Comparison of ENCODE assay signal across 35 cellular contexts in the genomic region with DNA sequence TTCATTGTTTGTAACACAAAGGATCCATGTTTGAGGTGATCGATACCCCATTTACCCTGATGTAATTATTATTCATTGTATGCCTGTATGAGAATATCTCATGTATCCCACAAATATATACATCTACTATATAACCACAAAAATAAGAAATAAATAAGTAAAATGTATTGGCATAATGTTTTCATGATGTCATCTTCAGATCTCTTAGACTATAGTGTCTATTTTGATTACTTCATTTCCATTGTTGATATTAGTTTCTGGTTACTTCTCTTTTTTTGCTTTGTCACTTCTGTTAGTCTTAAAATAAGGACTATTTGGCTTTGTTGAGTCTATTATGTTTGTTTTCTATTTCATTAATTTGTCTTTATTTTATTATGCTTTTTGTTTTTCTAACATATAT.
"Had no signal": no experiment of that assay in that cellular context is flagged by ENCODE, and none has a peak within 500 bp of the region (broad histone marks: within the 10 kb centered on the region; RNA-seq: fewer than 3 reads in every experiment).

No MANE protein-coding gene starts in this region.

- H3K4me1 Mint-ChIP-seq: activated B cell treated with CpG ODN at 0.5 μM for 24 hours; activated CD4-positive, alpha-beta T cell treated with anti-CD3 and anti-CD28 coated beads, Interleukin-2, amount 10 ng/mL, durations not matched to agents 24 days and 14 days; activated naive CD4-positive, alpha-beta T cell treated with anti-CD3 and anti-CD28 coated beads, Interleukin-2, amount 10 ng/mL, durations not matched to agents 7 days and 5 days; activated naive CD4-positive, alpha-beta T cell treated with anti-CD3 and anti-CD28 coated beads, Interleukin-2, amount 50 U/mL, for 24 hours; activated naive CD8-positive, alpha-beta T cell treated with anti-CD3 and anti-CD28 coated beads, Interleukin-2, amount 10 ng/mL, durations not matched to agents 7 days and 5 days; activated naive CD8-positive, alpha-beta T cell treated with anti-CD3 and anti-CD28 coated beads, Interleukin-2, amount 50 U/mL, for 24 hours; brain; central memory CD8-positive, alpha-beta T cell had no signal

- H3K4me3 Mint-ChIP-seq: activated B cell treated with CpG ODN at 0.5 μM for 24 hours; activated CD4-positive, alpha-beta memory T cell treated with anti-CD3 and anti-CD28 coated beads for 36 hours; activated CD4-positive, alpha-beta T cell treated with anti-CD3 and anti-CD28 coated beads, Interleukin-2, amount 10 ng/mL, durations not matched to agents 24 days and 14 days; activated CD8-positive, alpha-beta T cell treated with anti-CD3 and anti-CD28 coated beads for 36 hours; activated naive CD4-positive, alpha-beta T cell treated with anti-CD3 and anti-CD28 coated beads, Interleukin-2, amount 10 ng/mL, durations not matched to agents 7 days and 5 days; activated naive CD4-positive, alpha-beta T cell treated with anti-CD3 and anti-CD28 coated beads, Interleukin-2, amount 50 U/mL, for 24 hours; activated naive CD8-positive, alpha-beta T cell; activated naive CD8-positive, alpha-beta T cell treated with anti-CD3 and anti-CD28 coated beads, Interleukin-2, amount 10 ng/mL, durations not matched to agents 7 days and 5 days; activated naive CD8-positive, alpha-beta T cell treated with anti-CD3 and anti-CD28 coated beads, Interleukin-2, amount 50 U/mL, for 24 hours; activated T-cell treated with anti-CD3 and anti-CD28 coated beads, Interleukin-2, amount 50 U/mL, for 24 hours; brain; central memory CD8-positive, alpha-beta T cell; T-helper 1 cell treated with Interleukin-12 subunit alpha and Interleukin-12 subunit beta and Interleukin-4 antibody, amounts not matched to agents 30 μg/mL and 1 μg/mL, for 36 hours; T-helper 2 cell treated with Interferon-gamma antibody and Interleukin-4, amounts not matched to agents 5 μg/mL and 100 μg/mL, for 36 hours had no signal

- H3K27ac ChIP-seq: ascending aorta, cardiac muscle cell, VCaP had no signal

- H3K27me3 Mint-ChIP-seq: activated B cell treated with CpG ODN at 0.5 μM for 24 hours; activated CD4-positive, alpha-beta memory T cell treated with anti-CD3 and anti-CD28 coated beads for 36 hours; activated CD8-positive, alpha-beta T cell treated with anti-CD3 and anti-CD28 coated beads for 36 hours; activated naive CD4-positive, alpha-beta T cell treated with anti-CD3 and anti-CD28 coated beads, Interleukin-2, amount 10 ng/mL, durations not matched to agents 7 days and 5 days; activated naive CD4-positive, alpha-beta T cell treated with anti-CD3 and anti-CD28 coated beads, Interleukin-2, amount 50 U/mL, for 24 hours; activated naive CD8-positive, alpha-beta T cell; activated naive CD8-positive, alpha-beta T cell treated with anti-CD3 and anti-CD28 coated beads, Interleukin-2, amount 50 U/mL, for 24 hours; activated T-cell treated with anti-CD3 and anti-CD28 coated beads, Interleukin-2, amount 50 U/mL, for 24 hours; central memory CD8-positive, alpha-beta T cell had no signal

- H3K4me3 ChIP-seq: ascending aorta, cardiac muscle cell had no signal

- H3K27ac Mint-ChIP-seq: activated B cell treated with CpG ODN at 0.5 μM for 24 hours; activated CD4-positive, alpha-beta memory T cell treated with anti-CD3 and anti-CD28 coated beads for 36 hours; activated CD4-positive, alpha-beta T cell treated with anti-CD3 and anti-CD28 coated beads, Interleukin-2, amount 10 ng/mL, durations not matched to agents 24 days and 14 days; activated CD8-positive, alpha-beta T cell treated with anti-CD3 and anti-CD28 coated beads for 36 hours; activated naive CD4-positive, alpha-beta T cell treated with anti-CD3 and anti-CD28 coated beads, Interleukin-2, amount 10 ng/mL, durations not matched to agents 7 days and 5 days; activated naive CD4-positive, alpha-beta T cell treated with anti-CD3 and anti-CD28 coated beads, Interleukin-2, amount 50 U/mL, for 24 hours; activated naive CD8-positive, alpha-beta T cell; activated naive CD8-positive, alpha-beta T cell treated with anti-CD3 and anti-CD28 coated beads, Interleukin-2, amount 10 ng/mL, durations not matched to agents 7 days and 5 days; activated naive CD8-positive, alpha-beta T cell treated with anti-CD3 and anti-CD28 coated beads, Interleukin-2, amount 50 U/mL, for 24 hours; activated T-cell treated with anti-CD3 and anti-CD28 coated beads, Interleukin-2, amount 50 U/mL, for 24 hours; activated T-helper 2 cell treated with anti-CD3 and anti-CD28 coated beads, Interferon-gamma antibody, Interleukin-2, Interleukin-4, amounts not matched to agents 10 μg/mL and 5 μg/mL and 100 μg/mL, durations not matched to agents 14 hours and 24 hours and 36 hours; brain; T-helper 1 cell treated with Interleukin-12 subunit alpha and Interleukin-12 subunit beta and Interleukin-4 antibody, amounts not matched to agents 30 μg/mL and 1 μg/mL, for 36 hours; T-helper 2 cell treated with Interferon-gamma antibody and Interleukin-4, amounts not matched to agents 5 μg/mL and 100 μg/mL, for 36 hours had no signal

- H3K4me1 ChIP-seq: ascending aorta had no signal

- DNase-seq: activated B cell treated with CpG ODN at 0.5 μM for 24 hours; activated CD4-positive, alpha-beta memory T cell treated with anti-CD3 and anti-CD28 coated beads for 36 hours; activated CD4-positive, alpha-beta T cell treated with anti-CD3 and anti-CD28 coated beads for 4 hours; activated CD4-positive, alpha-beta T cell treated with anti-CD3 and anti-CD28 coated beads, Interleukin-2, amount 10 ng/mL, durations not matched to agents 24 days and 14 days; activated CD4-positive, alpha-beta T cell treated with anti-CD3 and anti-CD28 coated beads, Interleukin-2, amount 50 U/mL, for 1 hour; activated CD4-positive, alpha-beta T cell treated with anti-CD3 and anti-CD28 coated beads, Interleukin-2, amount 50 U/mL, for 4 hours; activated CD4-positive, CD25-positive, alpha-beta regulatory T cell treated with anti-CD3 and anti-CD28 coated beads, Interleukin-2, amount 50 U/mL, for 72 hours; activated CD8-positive, alpha-beta memory T cell treated with anti-CD3 and anti-CD28 coated beads, Interleukin-2, amount 50 U/mL, for 48 hours; activated CD8-positive, alpha-beta T cell treated with anti-CD3 and anti-CD28 coated beads for 36 hours; activated effector memory CD4-positive, alpha-beta T cell treated with Interleukin-2 at 50 U/mL for 16 hours; activated gamma-delta T cell; activated naive CD4-positive, alpha-beta T cell treated with anti-CD3 and anti-CD28 coated beads, Interleukin-2, amount 10 ng/mL, durations not matched to agents 7 days and 5 days; activated naive CD4-positive, alpha-beta T cell treated with Interleukin-2 at 50 U/mL for 16 hours; activated naive CD8-positive, alpha-beta T cell treated with anti-CD3 and anti-CD28 coated beads, Interleukin-2, amount 10 ng/mL, durations not matched to agents 7 days and 5 days; activated naive CD8-positive, alpha-beta T cell treated with anti-CD3 and anti-CD28 coated beads, Interleukin-2, amount 50 U/mL, for 24 hours; activated T-cell treated with anti-CD3 and anti-CD28 coated beads, Interleukin-2, amount 50 U/mL, for 24 hours; activated T-cell treated with anti-CD3 and anti-CD28 coated beads, Interleukin-2, amount 50 U/mL, for 48 hours; amygdala; anterior cingulate cortex; caudate nucleus; cerebellar nuclear complex; T-helper 2 cell; T-helper 9 cell had no signal

- H3K9me3 Mint-ChIP-seq: activated naive CD4-positive, alpha-beta T cell treated with anti-CD3 and anti-CD28 coated beads, Interleukin-2, amount 10 ng/mL, durations not matched to agents 7 days and 5 days had no signal

- H3K27me3 ChIP-seq: ascending aorta, cardiac muscle cell had no signal

- FAIRE-seq: bronchial epithelial cell, TTC549 had no signal

- ATAC-seq: activated CD8-positive, alpha-beta T cell treated with anti-CD3 and anti-CD28 coated beads for 36 hours; activated naive CD8-positive, alpha-beta T cell treated with anti-CD3 and anti-CD28 coated beads, Interleukin-2, amount 50 U/mL, for 24 hours had no signal

- H3K36me3 ChIP-seq: ascending aorta, cardiac muscle cell had no signal

- H3K36me3 Mint-ChIP-seq: activated CD4-positive, alpha-beta memory T cell treated with anti-CD3 and anti-CD28 coated beads for 36 hours; activated naive CD4-positive, alpha-beta T cell treated with anti-CD3 and anti-CD28 coated beads, Interleukin-2, amount 10 ng/mL, durations not matched to agents 7 days and 5 days; activated naive CD8-positive, alpha-beta T cell; activated naive CD8-positive, alpha-beta T cell treated with anti-CD3 and anti-CD28 coated beads, Interleukin-2, amount 10 ng/mL, durations not matched to agents 7 days and 5 days had no signal
